In the genomic region with DNA sequence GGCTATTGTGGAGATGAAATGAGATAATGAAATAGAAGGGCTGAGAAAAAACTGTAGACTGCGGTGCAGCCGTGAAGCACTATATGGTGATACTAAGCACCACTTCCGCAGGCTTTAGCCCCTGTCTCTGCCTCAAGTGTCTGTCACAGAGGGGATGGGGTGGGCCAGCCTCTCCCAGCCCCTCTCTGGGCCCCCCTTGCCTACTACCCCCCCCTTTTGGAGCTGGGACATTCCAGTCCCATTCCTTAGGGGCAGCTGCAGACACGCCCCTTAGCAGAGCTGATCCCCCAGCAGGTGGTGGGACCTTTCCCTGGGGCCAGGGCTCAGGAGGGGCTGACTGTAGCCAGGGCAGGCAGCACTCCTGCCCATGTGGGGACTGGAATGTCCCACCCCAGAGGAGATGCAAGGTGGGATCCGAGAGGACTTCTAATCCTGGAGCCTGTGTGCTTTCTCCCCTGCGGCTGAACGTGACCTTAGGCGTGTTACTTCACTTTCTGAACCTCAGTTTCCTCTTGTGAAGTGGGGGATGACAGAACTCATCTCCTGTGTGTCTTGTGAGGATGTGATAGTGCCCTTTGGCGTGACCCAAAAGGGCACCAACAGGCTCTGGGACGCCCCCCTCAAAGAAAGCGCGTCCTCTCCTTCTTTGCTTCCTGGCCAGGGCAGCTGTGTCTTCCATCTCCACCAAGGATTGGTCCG, we compare ENCODE assay signal across 10 cellular contexts. TPM values are rescaled to one million over a fixed set of nuclear protein-coding genes. Genes with fewer than 3 reads are reported as not detected.
DNase-seq lines count a peak whose midpoint lies in the region; ATAC-seq and TF ChIP-seq lines count a peak whose summit lies in the region.
"Had no signal": no experiment of that assay in that cellular context is flagged by ENCODE, and none has a peak within 500 bp of the region (broad histone marks: within the 10 kb centered on the region; RNA-seq: fewer than 3 reads in every experiment).

No MANE protein-coding gene starts in this region.

- peaks cover 20 to 50% (median 29%) of the 10 kb centered on the region in 4 donors for H3K4me1 Mint-ChIP-seq in CD4-positive, alpha-beta memory T cell
- H3K4me1 Mint-ChIP-seq in GM23338: peaks cover 43% of the 10 kb centered on the region
- H3K4me1 Mint-ChIP-seq in activated naive CD8-positive, alpha-beta T cell treated with anti-CD3 and anti-CD28 coated beads, Interleukin-2, amount 50 U/mL, for 24 hours: peaks cover 46% of the 10 kb centered on the region
- H3K4me1 Mint-ChIP-seq in naive thymus-derived CD4-positive, alpha-beta T cell: peaks cover 20 to 37% (median 34%) of the 10 kb centered on the region in 7 donors

- no peaks in the 10 kb centered on the region for H3K27me3 ChIP-seq in CD4-positive, alpha-beta memory T cell (ENCODE audit: insufficient read depth, low read length)
- no peaks in the 10 kb centered on the region for H3K27me3 ChIP-seq in GM23338 (ENCODE audit: insufficient read depth)
- H3K27me3 ChIP-seq in naive thymus-derived CD4-positive, alpha-beta T cell (ENCODE audit: control insufficient read depth in 2 of 2, insufficient read depth in 2 of 2, low read length in 2 of 2): no peaks in the 10 kb centered on the region

- H3K4me2 ChIP-seq in GM23338: peak overlapping the region; percentile 97

- no peak overlapping the region for H2AFZ ChIP-seq in GM23338

- POLR2A ChIA-PET in CD4-positive, alpha-beta memory T cell (lab: Charles Lee; ENCODE audit: partially characterized antibody): interaction anchor here (0.8 to 1.5 kb wide), 3 partner anchors 16 to 38 kb away, joined by 4 to 6 read pairs (median 6); a partner anchor contains a TSS
- POLR2A ChIA-PET in naive thymus-derived CD4-positive, alpha-beta T cell (lab: Charles Lee): interaction anchor here (1.7 kb wide), 1 partner anchor 8 kb away, joined by 3 read pairs; no protein-coding TSS in a partner anchor

- H3K9me2 ChIP-seq in GM23338 (ENCODE audit: insufficient read depth): no peaks in the 10 kb centered on the region

- peak; percentile 41 for ATAC-seq in GM23338
- ATAC-seq in activated naive CD8-positive, alpha-beta T cell treated with anti-CD3 and anti-CD28 coated beads, Interleukin-2, amount 50 U/mL, for 24 hours: peak; percentile 31
- ATAC-seq in naive thymus-derived CD4-positive, alpha-beta T cell: peak; percentile 26
- no peak for ATAC-seq in HG02840 (IDR thresholded peaks at IDR 0.05; ENCODE audit: low FRiP score, unreplicated experiment)

- H3K4me1 ChIP-seq in CD4-positive, alpha-beta memory T cell (ENCODE audit: insufficient read depth, low read length): peaks cover 45% of the 10 kb centered on the region
- H3K4me1 ChIP-seq in GM23338 (ENCODE audit: insufficient read depth): peaks cover 35% of the 10 kb centered on the region
- peaks cover 38 to 47% of the 10 kb centered on the region in 2 donors for H3K4me1 ChIP-seq in naive thymus-derived CD4-positive, alpha-beta T cell (ENCODE audit: control insufficient read depth in 2 of 2, insufficient read depth in 2 of 2, low read length in 2 of 2)

- no peak for DNase-seq in CD4-positive, alpha-beta memory T cell
- peak; percentile 87 for DNase-seq in GM23338 (ENCODE audit: low spot score)
- peak; percentile 40 for DNase-seq in activated naive CD8-positive, alpha-beta T cell treated with anti-CD3 and anti-CD28 coated beads, Interleukin-2, amount 50 U/mL, for 24 hours
- DNase-seq in naive thymus-derived CD4-positive, alpha-beta T cell: no peak
- DNase-seq in NCI-H1048 (lab: John Stamatoyannopoulos, UW): no peak
- DNase-seq in kidney glomerular epithelial cell (lab: John Stamatoyannopoulos, UW): no peak
- DNase-seq in stimulated activated CD4-positive, alpha-beta T cell treated with anti-CD3 and anti-CD28 coated beads, Interleukin-1b, Interleukin-23, amount 100 ng/mL, for 48 hours: no peak
- DNase-seq: NCI-H1105 treated with DMSO at 0.1 percent for 48 hours had no signal

- H3K9me3 ChIP-seq in CD4-positive, alpha-beta memory T cell (ENCODE audit: control insufficient read depth in 1 of 2, low read length in 2 of 2): no peaks in the 10 kb centered on the region
- H3K9me3 ChIP-seq in naive thymus-derived CD4-positive, alpha-beta T cell (ENCODE audit: control insufficient read depth in 2 of 3, low read length in 3 of 3): no peaks in the 10 kb centered on the region

- peaks cover 19% of the 10 kb centered on the region for H3F3A ChIP-seq in GM23338 (replicated peaks; ENCODE audit: low read depth)

- no peaks in the 10 kb centered on the region; the same call in 1 of the 2 replicates for H4K20me1 ChIP-seq in GM23338 (replicated peaks; ENCODE audit: insufficient read depth)

- peaks cover 0 to 6% of the 10 kb centered on the region in 2 donors for H3K36me3 Mint-ChIP-seq in CD4-positive, alpha-beta memory T cell
- peaks cover 15% of the 10 kb centered on the region for H3K36me3 Mint-ChIP-seq in GM23338 (ENCODE audit: low read depth)
- no peaks in the 10 kb centered on the region for H3K36me3 Mint-ChIP-seq in activated naive CD8-positive, alpha-beta T cell treated with anti-CD3 and anti-CD28 coated beads, Interleukin-2, amount 50 U/mL, for 24 hours (ENCODE audit: low read depth)
- H3K36me3 Mint-ChIP-seq in naive thymus-derived CD4-positive, alpha-beta T cell: peaks cover 0 to 8% (median 0%) of the 10 kb centered on the region in 5 donors

- H3K79me2 ChIP-seq in GM23338 (replicated peaks; ENCODE audit: insufficient read depth): peaks cover 69% of the 10 kb centered on the region

- peak overlapping the region in 1 of 2 donors; percentile 45 for H3K4me3 ChIP-seq in CD4-positive, alpha-beta memory T cell (ENCODE audit: low read length in 2 of 2)
- peak overlapping the region; percentile 92 for H3K4me3 ChIP-seq in GM23338
- peak overlapping the region; percentile 50 for H3K4me3 ChIP-seq in naive thymus-derived CD4-positive, alpha-beta T cell (ENCODE audit: low read length)

- intact Hi-C loops in CD4-positive, alpha-beta memory T cell (cut with micrococcal nuclease): no loop called here
- intact Hi-C loops in naive thymus-derived CD4-positive, alpha-beta T cell (cut with micrococcal nuclease): no loop called here

- peaks cover 0 to 2% of the 10 kb centered on the region in 2 donors for H3K27me3 Mint-ChIP-seq in CD4-positive, alpha-beta memory T cell
- peaks cover 22% of the 10 kb centered on the region for H3K27me3 Mint-ChIP-seq in GM23338 (ENCODE audit: insufficient read depth, low read depth, poor library complexity)
- H3K27me3 Mint-ChIP-seq in activated naive CD8-positive, alpha-beta T cell treated with anti-CD3 and anti-CD28 coated beads, Interleukin-2, amount 50 U/mL, for 24 hours: peaks cover 9% of the 10 kb centered on the region
- H3K27me3 Mint-ChIP-seq in naive thymus-derived CD4-positive, alpha-beta T cell: peaks cover 0 to 44% (median 8%) of the 10 kb centered on the region in 5 donors

- H3K9me3 Mint-ChIP-seq in CD4-positive, alpha-beta memory T cell: no peaks in the 10 kb centered on the region
- H3K9me3 Mint-ChIP-seq in GM23338: peaks cover 12% of the 10 kb centered on the region
- H3K9me3 Mint-ChIP-seq in activated naive CD8-positive, alpha-beta T cell treated with anti-CD3 and anti-CD28 coated beads, Interleukin-2, amount 50 U/mL, for 24 hours: peaks cover 4% of the 10 kb centered on the region
- no peaks in the 10 kb centered on the region for H3K9me3 Mint-ChIP-seq in naive thymus-derived CD4-positive, alpha-beta T cell

- peak overlapping the region; percentile 73 to 95 (median 86) for H3K4me3 Mint-ChIP-seq in CD4-positive, alpha-beta memory T cell
- H3K4me3 Mint-ChIP-seq in GM23338: peak overlapping the region; percentile 96
- H3K4me3 Mint-ChIP-seq in activated naive CD8-positive, alpha-beta T cell treated with anti-CD3 and anti-CD28 coated beads, Interleukin-2, amount 50 U/mL, for 24 hours: peak overlapping the region; percentile 93
- H3K4me3 Mint-ChIP-seq in naive thymus-derived CD4-positive, alpha-beta T cell: peak overlapping the region; percentile 79 to 96 (median 84)

- CTCF ChIA-PET in CD4-positive, alpha-beta memory T cell (lab: Charles Lee; ENCODE audit: partially characterized antibody): interaction anchor here (1.3 kb wide), 1 partner anchor 15 kb away, joined by 3 read pairs; a partner anchor contains a TSS
- CTCF ChIA-PET in naive thymus-derived CD4-positive, alpha-beta T cell (lab: Charles Lee): interaction anchor here (0.6 to 0.7 kb wide), 2 partner anchors 36 to 38 kb away, joined by 3 read pairs; no protein-coding TSS in a partner anchor

- H3K36me3 ChIP-seq in CD4-positive, alpha-beta memory T cell (ENCODE audit: insufficient read depth, low read length): no peaks in the 10 kb centered on the region
- no peaks in the 10 kb centered on the region for H3K36me3 ChIP-seq in GM23338 (ENCODE audit: insufficient read depth)
- H3K36me3 ChIP-seq in naive thymus-derived CD4-positive, alpha-beta T cell (ENCODE audit: control insufficient read depth in 2 of 3, insufficient read depth in 3 of 3, low read length in 3 of 3): no peaks in the 10 kb centered on the region

- H3K27ac ChIP-seq in CD4-positive, alpha-beta memory T cell (ENCODE audit: low read depth, low read length): no peak overlapping the region
- H3K27ac ChIP-seq in GM23338 (ENCODE audit: low read depth): peak overlapping the region; percentile 99
- H3K27ac ChIP-seq in naive thymus-derived CD4-positive, alpha-beta T cell (ENCODE audit: low read depth, low read length): no peak overlapping the region
- H3K27ac ChIP-seq: SK-N-MC had no signal

- H3K27ac Mint-ChIP-seq in CD4-positive, alpha-beta memory T cell: peak overlapping the region; percentile 73 to 91 (median 86)
- peak overlapping the region; percentile 97 for H3K27ac Mint-ChIP-seq in GM23338
- peak overlapping the region; percentile 87 for H3K27ac Mint-ChIP-seq in activated naive CD8-positive, alpha-beta T cell treated with anti-CD3 and anti-CD28 coated beads, Interleukin-2, amount 50 U/mL, for 24 hours
- peak overlapping the region in 3 of 9 donors; percentile 47 to 87 (median 51) for H3K27ac Mint-ChIP-seq in naive thymus-derived CD4-positive, alpha-beta T cell

- no peak for TF ChIP-seq CTCF in GM23338 (conservative IDR thresholded peaks at IDR 0.05; ENCODE audit: low read depth in 2 of 2)

RNA-seq across cellular contexts. Expression of a gene that starts 2.0 kb away (rescaled TPM):
- total RNA-seq in CD4-positive, alpha-beta memory T cell: 1 to 10 TPM; 1.7 to 2.0 TPM
- polyA plus RNA-seq in CD4-positive, alpha-beta memory T cell: under 1 TPM; 0.30 to 0.53 TPM
- total RNA-seq in GM23338 (2014; rRNA removed; shearing (Covaris generic)): 52.7 and 58.2 TPM in 2 replicates
- 9.8 and 10.9 TPM in 2 replicates for polyA plus RNA-seq in GM23338 (2016; fragmentation: Nextera tagmentation; extraction: Ambion mirVana)
- 1 to 10 TPM in 3 of 5 experiments, under 1 TPM in 2; 0.79 to 3.5 (median 2.1) TPM for total RNA-seq in naive thymus-derived CD4-positive, alpha-beta T cell
- polyA plus RNA-seq in naive thymus-derived CD4-positive, alpha-beta T cell: 1 to 10 TPM in 1 of 2 donors, under 1 TPM in 1; 0.19 to 1.1 TPM

RNA-seq across cellular contexts. Expression of a gene that starts 15.5 kb away (rescaled TPM):
- 10 to 100 TPM; 38.6 to 39.0 TPM for total RNA-seq in CD4-positive, alpha-beta memory T cell
- 10 to 100 TPM; 23.4 to 28.5 TPM for polyA plus RNA-seq in CD4-positive, alpha-beta memory T cell
- total RNA-seq in GM23338 (2014; rRNA removed; shearing (Covaris generic)): 83.7 and 101 TPM in 2 replicates
- polyA plus RNA-seq in GM23338 (2016; fragmentation: Nextera tagmentation; extraction: Ambion mirVana): 47.5 and 50.6 TPM in 2 replicates
- 10 to 100 TPM; 21.0 to 42.7 (median 23.3) TPM for total RNA-seq in naive thymus-derived CD4-positive, alpha-beta T cell
- 10 to 100 TPM; 41.8 to 56.8 TPM for polyA plus RNA-seq in naive thymus-derived CD4-positive, alpha-beta T cell

RNA-seq across cellular contexts. Expression of a gene that starts 38.4 kb away (rescaled TPM):
- 10 to 100 TPM; 64.1 to 69.5 TPM for total RNA-seq in CD4-positive, alpha-beta memory T cell
- polyA plus RNA-seq in CD4-positive, alpha-beta memory T cell: 100 to 1,000 TPM; 208 to 250 TPM
- total RNA-seq in GM23338 (2014; rRNA removed; shearing (Covaris generic)): 452 and 455 TPM in 2 replicates
- polyA plus RNA-seq in GM23338 (2016; fragmentation: Nextera tagmentation; extraction: Ambion mirVana): 435 and 450 TPM in 2 replicates
- 100 to 1,000 TPM in 1 of 5 experiments, 10 to 100 TPM in 4; 50.5 to 149 (median 70.5) TPM for total RNA-seq in naive thymus-derived CD4-positive, alpha-beta T cell
- 100 to 1,000 TPM; 226 to 231 TPM for polyA plus RNA-seq in naive thymus-derived CD4-positive, alpha-beta T cell

Comparison
In these comparisons a context has a peak if more than half of its experiments do, and no peak if none do; other contexts are left out.
1. DNase-seq: peak in GM23338 (single experiment) and activated naive CD8-positive, alpha-beta T cell treated with anti-CD3 and anti-CD28 coated beads, Interleukin-2, amount 50 U/mL, for 24 hours (single experiment); none in CD4-positive, alpha-beta memory T cell (0 of 5), naive thymus-derived CD4-positive, alpha-beta T cell (0 of 9), NCI-H1048 (single experiment), kidney glomerular epithelial cell (single experiment) and stimulated activated CD4-positive, alpha-beta T cell treated with anti-CD3 and anti-CD28 coated beads, Interleukin-1b, Interleukin-23, amount 100 ng/mL, for 48 hours (single experiment).
2. RNA of a gene that starts 2.0 kb away (total RNA-seq): 52.7 to 58.2 TPM in GM23338; 0.79 to 3.5 TPM in naive thymus-derived CD4-positive, alpha-beta T cell and 1.7 to 2.0 TPM in CD4-positive, alpha-beta memory T cell; every median in the first group is over 10 times any median in the second.
3. Peak in every context shown above with its lines, with median percentiles within 50 percentile points of each other: H3K4me3 Mint-ChIP-seq.